ENCODE assay signal across 23 cellular contexts in genomic region chr15:61654918-61655317, GRCh38.
DNase-seq lines count a peak whose midpoint lies in the region; ATAC-seq and TF ChIP-seq lines count a peak whose summit lies in the region.
"Had no signal": no experiment of that assay in that cellular context is flagged by ENCODE, and none has a peak within 500 bp of the region (broad histone marks: within the 10 kb centered on the region; RNA-seq: fewer than 3 reads in every experiment).

No MANE protein-coding gene starts in this region.

- 87% methylated on average over 12 of the region's 12 CpGs for WGBS in prostate gland

- H3K4me3 ChIP-seq in prostate gland: no peak overlapping the region
- no peak overlapping the region for H3K4me3 ChIP-seq in tibial artery
- H3K4me3 ChIP-seq: K562, SK-N-MC, upper lobe of left lung had no signal

- TF ChIP-seq POLR2A in prostate gland (IDR thresholded peaks at IDR 0.05): no peak

- no peaks in the 10 kb centered on the region for H3K4me1 ChIP-seq in prostate gland (replicated peaks)
- H3K4me1 ChIP-seq in tibial artery: peaks cover 0 to 13% (median 3%) of the 10 kb centered on the region in 4 donors
- H3K4me1 ChIP-seq: upper lobe of left lung had no signal

- H3K27ac ChIP-seq in angular gyrus (ENCODE audit: low read depth, low read length): peak overlapping the region; percentile 42
- peak overlapping the region; percentile 1 to 41 for H3K27ac ChIP-seq in prostate gland
- peak overlapping the region; percentile 79 to 80 for H3K27ac ChIP-seq in tibial artery
- H3K27ac ChIP-seq: SK-N-MC had no signal

- DNase-seq in Right ventricle myocardium superior (peak; percentile 45), prostate gland (ENCODE audit: low spot score) (no peak), tibial artery (peak; percentile 69 to 84), NCI-H1436 treated with DMSO at 0.1 percent for 48 hours (lab: John Stamatoyannopoulos, UW) (no peak), GM19238 (ENCODE audit: insufficient read length, low spot score) (no peak), germinal center (ENCODE audit: low spot score) (no peak)
- no peak for DNase-seq in stimulated activated naive CD8-positive, alpha-beta T cell treated with anti-CD3 and anti-CD28 coated beads, Interleukin-15, Interleukin-2, amounts not matched to agents 100 U/mL and 50 U/mL, for 24 hours
- DNase-seq: activated CD4-positive, alpha-beta T cell treated with anti-CD3 and anti-CD28 coated beads for 48 hours; activated CD8-positive, alpha-beta memory T cell treated with anti-CD3 and anti-CD28 coated beads, Interleukin-2, amount 50 U/mL, for 4 hours; activated gamma-delta T cell treated with Interleukin-2 at 50 U/mL for 16 hours; CD4-positive, alpha-beta T cell; DMS79 treated with DMSO at 0.1 percent for 48 hours; head of caudate nucleus; NCI-H2107; NCI-H524 treated with DMSO at 0.1 percent for 48 hours; OCI-M1; stimulated activated CD4-positive, alpha-beta T cell treated with anti-CD3 and anti-CD28 coated beads, Interleukin-4, amount 100 ng/mL, for 1 hour; T1000 had no signal

- H3K36me3 ChIP-seq in prostate gland: no peaks in the 10 kb centered on the region
- no peaks in the 10 kb centered on the region for H3K36me3 ChIP-seq in tibial artery
- H3K36me3 ChIP-seq: upper lobe of left lung had no signal

- H3K9me3 ChIP-seq in prostate gland (no peaks in the 10 kb centered on the region), tibial artery (no peaks in the 10 kb centered on the region)
- H3K9me3 ChIP-seq: upper lobe of left lung had no signal

- TF ChIP-seq CTCF in prostate gland (IDR thresholded peaks at IDR 0.05): no peak
- TF ChIP-seq CTCF in tibial artery (IDR thresholded peaks at IDR 0.05): no peak

- ATAC-seq in Right ventricle myocardium superior (ENCODE audit: poor library complexity): peak; percentile 75
- no peak for ATAC-seq in stimulated activated naive CD8-positive, alpha-beta T cell treated with anti-CD3 and anti-CD28 coated beads, Interleukin-15, Interleukin-2, amounts not matched to agents 100 U/mL and 50 U/mL, for 24 hours
- ATAC-seq: HCT116, K562 had no signal

- no peaks in the 10 kb centered on the region for H3K27me3 ChIP-seq in prostate gland (replicated peaks; ENCODE audit: insufficient read depth)
- H3K27me3 ChIP-seq in tibial artery: no peaks in the 10 kb centered on the region
- H3K27me3 ChIP-seq: upper lobe of left lung had no signal

- intact Hi-C loops in Right ventricle myocardium superior (cut with DNase I) (no loop called here), prostate gland (cut with DNase I) (no loop called here), tibial artery (cut with DNase I; ENCODE audit: low total_unique reads) (no loop called here)

Comparison
In these comparisons a context has a peak if more than half of its experiments do, and no peak if none do; other contexts are left out.
1. H3K27ac ChIP-seq: peak in every context shown above with its lines; median percentile 80 in tibial artery; 42 in angular gyrus; 21 in prostate gland.
2. DNase-seq: peak in Right ventricle myocardium superior (single experiment) and tibial artery (2 of 2); none in prostate gland (single experiment), NCI-H1436 treated with DMSO at 0.1 percent for 48 hours (single experiment), GM19238 (single experiment), germinal center (single experiment) and stimulated activated naive CD8-positive, alpha-beta T cell treated with anti-CD3 and anti-CD28 coated beads, Interleukin-15, Interleukin-2, amounts not matched to agents 100 U/mL and 50 U/mL, for 24 hours (single experiment).